9 cellular contexts compared by ENCODE assay signal in the genomic region with DNA sequence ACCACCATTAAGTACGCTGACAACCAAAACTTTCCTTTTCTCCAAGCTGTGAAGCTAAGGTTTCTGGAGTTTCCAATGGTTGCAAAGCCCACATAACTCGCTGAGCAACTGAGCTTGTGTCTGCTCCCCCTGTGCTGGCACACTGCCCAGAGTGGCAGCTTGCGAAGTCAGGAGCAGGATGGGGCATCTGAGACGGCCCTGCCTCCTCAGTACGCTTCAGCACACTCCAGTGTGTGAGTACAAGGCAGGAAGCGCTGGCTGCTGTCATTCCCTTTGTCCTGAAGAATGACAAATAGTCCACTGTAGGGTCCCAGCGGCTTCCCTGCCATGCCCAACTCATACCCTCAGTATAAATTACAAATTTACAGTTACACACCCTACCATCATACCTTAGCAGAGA. TPM values are rescaled to one million over a fixed set of nuclear protein-coding genes. Genes with fewer than 3 reads are reported as not detected.
DNase-seq lines count a peak whose midpoint lies in the region; ATAC-seq and TF ChIP-seq lines count a peak whose summit lies in the region.
"Had no signal": no experiment of that assay in that cellular context is flagged by ENCODE, and none has a peak within 500 bp of the region (broad histone marks: within the 10 kb centered on the region; RNA-seq: fewer than 3 reads in every experiment).

No MANE protein-coding gene starts in this region.

- H3K27me3 Mint-ChIP-seq in endodermal cell (ENCODE audit: insufficient read depth), result no peaks in the 10 kb centered on the region

- peak overlapping the region; percentile 31 for H4K91ac ChIP-seq in trophoblast cell (ENCODE audit: low read depth, low read length)

- WGBS in trophoblast cell (ENCODE audit: extremely low coverage, insufficient coverage, insufficient read length), result no CpG with 5 or more reads among the region's 7 CpGs
- WGBS in endodermal cell (ENCODE audit: insufficient coverage in 1 of 2, insufficient read length in 1 of 2), 2 experiments, result 65 to 83% methylated on average over 3 to 7 of the region's 7 CpGs

- no peak overlapping the region for H2AK5ac ChIP-seq in trophoblast cell (ENCODE audit: low read length)

- peaks cover 0 to 1% of the 10 kb centered on the region in 2 experiments for H3K4me1 ChIP-seq in trophoblast cell (ENCODE audit: control insufficient read depth in 1 of 2, insufficient read depth in 2 of 2, low read length in 2 of 2)
- H3K4me1 ChIP-seq in endodermal cell (ENCODE audit: control insufficient read depth, insufficient read depth, low read length), result no peaks in the 10 kb centered on the region

- no peak overlapping the region for H3K18ac ChIP-seq in trophoblast cell (ENCODE audit: low read length)

- H3K79me2 ChIP-seq in trophoblast cell (ENCODE audit: control insufficient read depth, insufficient read depth, low read length, poor library complexity), result no peaks in the 10 kb centered on the region

- no peak overlapping the region for H3K27ac ChIP-seq in trophoblast cell (ENCODE audit: low read depth, low read length)
- H3K27ac ChIP-seq in endodermal cell (ENCODE audit: low read depth, low read length), result no peak overlapping the region

- no peak overlapping the region for H3K14ac ChIP-seq in trophoblast cell (ENCODE audit: low read length)

- H3K79me1 ChIP-seq in trophoblast cell (ENCODE audit: low read length), result no peaks in the 10 kb centered on the region

- H3K27me3 ChIP-seq in H7 (ENCODE audit: control insufficient read depth, insufficient read depth, low read length) (no peaks in the 10 kb centered on the region), trophoblast cell (ENCODE audit: insufficient read depth, low read length) (no peaks in the 10 kb centered on the region), endodermal cell (ENCODE audit: control insufficient read depth, insufficient read depth, low read length, poor library complexity, severe bottlenecking) (no peaks in the 10 kb centered on the region)

- ATAC-seq in HG03442 (IDR thresholded peaks at IDR 0.05; ENCODE audit: unreplicated experiment), result no peak

- DNase-seq in H7 (peak; percentile 47), NCI-H2196 (lab: John Stamatoyannopoulos, UW; ENCODE audit: unreplicated experiment) (peak; percentile 54), brain pericyte (ENCODE audit: low read depth, low spot score) (peak; percentile 55), trophoblast cell (no peak), ureter (ENCODE audit: low spot score) (no peak), hippocampal formation (lab: John Stamatoyannopoulos, UW) (no peak), endodermal cell (no peak)
- DNase-seq: glutamatergic neuron had no signal

- H3K4me3 Mint-ChIP-seq in endodermal cell, result no peak overlapping the region

- no peaks in the 10 kb centered on the region for H3K36me3 ChIP-seq in H7 (replicated peaks; ENCODE audit: control insufficient read depth, insufficient read depth, low read length)
- H3K36me3 ChIP-seq in trophoblast cell (ENCODE audit: control insufficient read depth in 1 of 2, insufficient read depth in 2 of 2, low read length in 2 of 2), result no peaks in the 10 kb centered on the region
- no peaks in the 10 kb centered on the region for H3K36me3 ChIP-seq in endodermal cell (ENCODE audit: control insufficient read depth, insufficient read depth, low read length)

- no peak overlapping the region for H4K8ac ChIP-seq in trophoblast cell (ENCODE audit: low read depth, low read length)

- no peak overlapping the region for H3K4me2 ChIP-seq in trophoblast cell (ENCODE audit: low read length)

- H4K12ac ChIP-seq in trophoblast cell (ENCODE audit: low read depth, low read length), result no peak overlapping the region

- H3K23ac ChIP-seq in trophoblast cell (ENCODE audit: low read length), result no peak overlapping the region

- H3K4me1 Mint-ChIP-seq in endodermal cell, result no peaks in the 10 kb centered on the region

- H3K9me3 ChIP-seq in trophoblast cell (ENCODE audit: insufficient read depth, low read depth, low read length) (no peaks in the 10 kb centered on the region), endodermal cell (ENCODE audit: control insufficient read depth, low read length) (no peaks in the 10 kb centered on the region)

- H3K27ac Mint-ChIP-seq in endodermal cell, result no peak overlapping the region

- H2AFZ ChIP-seq in trophoblast cell (ENCODE audit: insufficient read depth, low read length, poor library complexity), result no peak overlapping the region

- no peak for TF ChIP-seq CTCF in endodermal cell (conservative IDR thresholded peaks at IDR 0.05)

- H3K9ac ChIP-seq in trophoblast cell (ENCODE audit: low read length) (no peak overlapping the region), endodermal cell (ENCODE audit: extremely low read depth, low read length, poor library complexity, severe bottlenecking) (no peak overlapping the region)

- H2BK5ac ChIP-seq in trophoblast cell (ENCODE audit: low read depth, low read length, poor library complexity), result no peak overlapping the region

- no peak overlapping the region for H2BK120ac ChIP-seq in trophoblast cell (ENCODE audit: insufficient read depth, low read length, poor library complexity)

- H3K4ac ChIP-seq in trophoblast cell (ENCODE audit: low read depth, low read length), result no peak overlapping the region

- H2BK12ac ChIP-seq in trophoblast cell (ENCODE audit: low read length), result no peak overlapping the region

- no peaks in the 10 kb centered on the region for H3K36me3 Mint-ChIP-seq in endodermal cell (ENCODE audit: low read depth)

- H3K4me3 ChIP-seq in H7 (ENCODE audit: insufficient read depth, low read depth, low read length), result no peak overlapping the region
- no peak overlapping the region for H3K4me3 ChIP-seq in trophoblast cell (ENCODE audit: low read depth, low read length)
- H3K4me3 ChIP-seq in endodermal cell (ENCODE audit: low read length), result no peak overlapping the region

- no peaks in the 10 kb centered on the region for H3K9me3 Mint-ChIP-seq in endodermal cell

RNA-seq across cellular contexts. Expression of a gene that starts 15.1 kb away (rescaled TPM):
- total RNA-seq in H7 (2014; rRNA removed; shearing (Covaris generic)), result 61.5 and 83.2 TPM in 2 replicates
- 211 and 229 TPM in 2 replicates for polyA plus RNA-seq in trophoblast cell (2013)
- 218 TPM for total RNA-seq in ureter
- 100 to 1,000 TPM; 248 to 294 TPM for total RNA-seq in endodermal cell
- polyA plus RNA-seq in endodermal cell (2013, experiment 1 of 2), result 178 TPM
- polyA plus RNA-seq in endodermal cell (2013, experiment 2 of 2), result 166 TPM

RNA-seq across cellular contexts. Expression of a gene that starts 51.5 kb away (rescaled TPM):
- total RNA-seq in H7 (2014; rRNA removed; shearing (Covaris generic)), result 30.5 and 31.8 TPM in 2 replicates
- polyA plus RNA-seq in trophoblast cell (2013), result 23.1 and 24.4 TPM in 2 replicates
- total RNA-seq in ureter (0.60 TPM), endodermal cell (10 to 100 TPM; 24.1 to 35.3 TPM)
- 32.6 TPM for polyA plus RNA-seq in endodermal cell (2013, experiment 1 of 2)
- polyA plus RNA-seq in endodermal cell (2013, experiment 2 of 2), result 32.8 TPM

RNA-seq across cellular contexts. Expression of a gene that starts 51.6 kb away (rescaled TPM):
- 34.2 and 39.3 TPM in 2 replicates for total RNA-seq in H7 (2014; rRNA removed; shearing (Covaris generic))
- 21.4 and 22.0 TPM in 2 replicates for polyA plus RNA-seq in trophoblast cell (2013)
- total RNA-seq in ureter (15.5 TPM), endodermal cell (10 to 100 TPM; 22.2 to 22.9 TPM)
- 23.6 TPM for polyA plus RNA-seq in endodermal cell (2013, experiment 1 of 2)
- 21.6 TPM for polyA plus RNA-seq in endodermal cell (2013, experiment 2 of 2)

Comparison
In these comparisons a context has a peak if more than half of its experiments do, and no peak if none do; other contexts are left out.
1. DNase-seq: peak in H7 (single experiment), NCI-H2196 (single experiment) and brain pericyte (single experiment); none in trophoblast cell (0 of 2), ureter (single experiment), hippocampal formation (0 of 2) and endodermal cell (single experiment).
2. RNA of a gene that starts 51.5 kb away (total RNA-seq): 24.1 to 35.3 TPM in endodermal cell and 30.5 to 31.8 TPM in H7; 0.60 TPM in ureter (single experiment); every median in the first group is over 10 times any median in the second.